In the genomic region with DNA sequence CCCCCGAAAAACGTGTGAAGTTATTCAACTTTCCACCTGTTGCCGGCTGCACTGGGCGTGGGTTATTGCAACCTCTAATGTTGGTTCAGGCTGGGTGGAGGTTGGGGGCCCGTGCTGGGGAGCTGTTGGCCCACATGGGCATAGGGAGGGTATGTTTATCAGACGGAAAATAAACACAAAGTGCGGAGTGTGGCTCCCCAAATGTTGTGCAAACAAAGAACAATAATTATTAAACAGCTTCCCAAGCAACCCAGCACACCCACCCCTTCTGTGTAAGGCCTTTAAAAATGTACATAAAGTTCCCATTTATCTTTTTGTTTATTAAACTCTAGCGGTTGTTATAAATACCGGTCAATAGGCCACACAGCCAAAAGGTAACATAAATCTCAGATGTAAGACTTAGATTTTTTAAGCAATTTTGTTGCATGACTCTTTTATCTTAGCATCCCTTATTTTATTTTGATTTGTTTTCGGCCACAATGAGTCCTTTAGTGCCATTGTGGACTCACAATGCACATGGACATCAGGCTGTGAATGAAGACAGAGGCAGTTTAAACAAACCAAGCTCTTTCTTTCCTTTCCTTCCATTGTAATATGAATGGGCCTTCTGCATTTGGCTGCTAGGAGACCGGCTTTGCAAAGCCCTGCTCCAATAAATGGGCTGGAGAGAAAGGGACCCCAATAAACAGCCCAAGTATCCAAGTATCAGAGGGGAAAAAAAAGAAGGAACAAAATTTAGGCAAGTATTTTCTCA, we compare ENCODE assay signal across 1 cellular context.
TF ChIP-seq lines count a peak whose summit lies in the region.

No MANE protein-coding gene starts in this region.

TF ChIP-seq in H1, 55 proteins besides CTCF, POLR2A, EP300 and RAD21:
- no peak for TF ChIP-seq POU5F1 (IDR thresholded peaks at IDR 0.05; ENCODE audit: low read depth, low read length)
- TF ChIP-seq, protein P1, sequence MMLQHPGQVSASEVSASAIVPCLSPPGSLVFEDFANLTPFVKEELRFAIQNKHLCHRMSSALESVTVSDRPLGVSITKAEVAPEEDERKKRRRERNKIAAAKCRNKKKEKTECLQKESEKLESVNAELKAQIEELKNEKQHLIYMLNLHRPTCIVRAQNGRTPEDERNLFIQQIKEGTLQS (IDR thresholded peaks at IDR 0.05; ENCODE audit: insufficient read depth, low read depth, low read length) = no peak
- TF ChIP-seq, protein P2, sequence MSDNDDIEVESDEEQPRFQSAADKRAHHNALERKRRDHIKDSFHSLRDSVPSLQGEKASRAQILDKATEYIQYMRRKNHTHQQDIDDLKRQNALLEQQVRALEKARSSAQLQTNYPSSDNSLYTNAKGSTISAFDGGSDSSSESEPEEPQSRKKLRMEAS (IDR thresholded peaks at IDR 0.05) = peak; percentile 1; the same call in 1 of the 2 replicates
- TF ChIP-seq FOSL1 (IDR thresholded peaks at IDR 0.05; ENCODE audit: insufficient read depth, low read depth, low read length) = no peak
- no peak for TF ChIP-seq SIX5 (IDR thresholded peaks at IDR 0.05; ENCODE audit: low read depth, low read length)
- TF ChIP-seq, protein P3, sequence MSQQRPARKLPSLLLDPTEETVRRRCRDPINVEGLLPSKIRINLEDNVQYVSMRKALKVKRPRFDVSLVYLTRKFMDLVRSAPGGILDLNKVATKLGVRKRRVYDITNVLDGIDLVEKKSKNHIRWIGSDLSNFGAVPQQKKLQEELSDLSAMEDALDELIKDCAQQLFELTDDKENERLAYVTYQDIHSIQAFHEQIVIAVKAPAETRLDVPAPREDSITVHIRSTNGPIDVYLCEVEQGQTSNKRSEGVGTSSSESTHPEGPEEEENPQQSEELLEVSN (IDR thresholded peaks at IDR 0.05) = 0 out of 2 replicates have a peak, but pooled peaks have one; percentile 3
